Comparison of ENCODE assay signal across 11 cellular contexts in genomic region chr10:71988895-71989294, GRCh38. TPM values are rescaled to one million over a fixed set of nuclear protein-coding genes. Genes with fewer than 3 reads are reported as not detected.
DNase-seq lines count a peak whose midpoint lies in the region; ATAC-seq, FAIRE-seq and TF ChIP-seq lines count a peak whose summit lies in the region.
"Not testable (repeated sequence)": the region's sequence is repeated elsewhere in the genome, so short reads cannot be mapped to it uniquely, and the experiment has no call there.
"Had no signal": no experiment of that assay in that cellular context is flagged by ENCODE, and none has a peak within 500 bp of the region (broad histone marks: within the 10 kb centered on the region; RNA-seq: fewer than 3 reads in every experiment).

No MANE protein-coding gene starts in this region.

- not testable (repeated sequence) for ATAC-seq in body of pancreas, HepG2

- H3K36me3 Mint-ChIP-seq in activated T-helper 1 cell treated with anti-CD3 and anti-CD28 coated beads, Interleukin-12 subunit alpha, Interleukin-12 subunit beta, Interleukin-2, Interleukin-4 antibody, amounts not matched to agents 30 ng/mL and 10 ng/mL and 1 ng/mL, durations not matched to agents 14 hours and 24 hours and 36 hours (ENCODE audit: low read depth); chondrocyte (ENCODE audit: low read depth): not testable (repeated sequence)

- H3K4me1 ChIP-seq in body of pancreas (peaks cover 39% of the 10 kb centered on the region), endothelial cell of umbilical vein (ENCODE audit: control insufficient read depth, extremely low read depth, insufficient read depth, low read length) (peaks cover 17% of the 10 kb centered on the region), HepG2 (ENCODE audit: insufficient read depth, low read length) (peaks cover 54% of the 10 kb centered on the region), tibial nerve (peaks cover 11 to 94% (median 48%) of the 10 kb centered on the region in 4 donors)

- DNase-seq in activated T-helper 1 cell treated with anti-CD3 and anti-CD28 coated beads, Interleukin-12 subunit alpha, Interleukin-12 subunit beta, Interleukin-2, Interleukin-4 antibody, amounts not matched to agents 30 ng/mL and 10 ng/mL and 1 ng/mL, durations not matched to agents 14 hours and 24 hours and 36 hours (ENCODE audit: low spot score); body of pancreas; chondrocyte (ENCODE audit: low spot score); endothelial cell of umbilical vein (ENCODE audit: low read depth, low spot score); HepG2 (ENCODE audit: low spot score); substantia nigra (lab: John Stamatoyannopoulos, UW): not testable (repeated sequence)
- DNase-seq in tibial nerve (ENCODE audit: low spot score in 2 of 2): peak in 1 of 2 donors; percentile 9

- peak; percentile 15 for FAIRE-seq in endothelial cell of umbilical vein (lab: Jason Lieb, UNC)
- FAIRE-seq in HepG2 (lab: Jason Lieb, UNC): not testable (repeated sequence)

- not testable (repeated sequence) for H3K4me1 Mint-ChIP-seq in activated T-helper 1 cell treated with anti-CD3 and anti-CD28 coated beads, Interleukin-12 subunit alpha, Interleukin-12 subunit beta, Interleukin-2, Interleukin-4 antibody, amounts not matched to agents 30 ng/mL and 10 ng/mL and 1 ng/mL, durations not matched to agents 14 hours and 24 hours and 36 hours (ENCODE audit: low read depth)
- H3K4me1 Mint-ChIP-seq in chondrocyte (ENCODE audit: low read depth): peaks cover 66% of the 10 kb centered on the region

- H3K27ac ChIP-seq in body of pancreas (peak overlapping the region in 3 of 4 donors; percentile 38 to 84 (median 81)), substantia nigra (ENCODE audit: low read depth, low read length, poor library complexity, severe bottlenecking) (peak overlapping the region; percentile 97), tibial nerve (peak overlapping the region in 3 of 4 donors; percentile 22 to 99 (median 98))
- not testable (repeated sequence) for H3K27ac ChIP-seq in endothelial cell of umbilical vein (ENCODE audit: insufficient read depth, low read depth, low read length); HepG2 (ENCODE audit: extremely low read length, insufficient read depth, low read length)

- POLR2A ChIA-PET in endothelial cell of umbilical vein (lab: Charles Lee): not testable (repeated sequence)
- POLR2A ChIA-PET in HepG2 (lab: Yijun Ruan, JAX): interaction anchor here (1.2 kb wide), 1 partner anchor 42 kb away, joined by 3 read pairs; no protein-coding TSS in a partner anchor

- H3K9me3 ChIP-seq in body of pancreas; endothelial cell of umbilical vein (replicated peaks; ENCODE audit: control insufficient read depth, insufficient read depth, low read length); HepG2 (ENCODE audit: low read length); tibial nerve: not testable (repeated sequence)

- not testable (repeated sequence) for H3K27me3 Mint-ChIP-seq in activated T-helper 1 cell treated with anti-CD3 and anti-CD28 coated beads, Interleukin-12 subunit alpha, Interleukin-12 subunit beta, Interleukin-2, Interleukin-4 antibody, amounts not matched to agents 30 ng/mL and 10 ng/mL and 1 ng/mL, durations not matched to agents 14 hours and 24 hours and 36 hours (ENCODE audit: insufficient read depth); chondrocyte (ENCODE audit: low read depth)

- H3K4me3 Mint-ChIP-seq in activated T-helper 1 cell treated with anti-CD3 and anti-CD28 coated beads, Interleukin-12 subunit alpha, Interleukin-12 subunit beta, Interleukin-2, Interleukin-4 antibody, amounts not matched to agents 30 ng/mL and 10 ng/mL and 1 ng/mL, durations not matched to agents 14 hours and 24 hours and 36 hours; chondrocyte (ENCODE audit: unreplicated experiment): not testable (repeated sequence)

- H3K27ac Mint-ChIP-seq in activated T-helper 1 cell treated with anti-CD3 and anti-CD28 coated beads, Interleukin-12 subunit alpha, Interleukin-12 subunit beta, Interleukin-2, Interleukin-4 antibody, amounts not matched to agents 30 ng/mL and 10 ng/mL and 1 ng/mL, durations not matched to agents 14 hours and 24 hours and 36 hours: peak overlapping the region; percentile 61
- peak overlapping the region; percentile 50 for H3K27ac Mint-ChIP-seq in chondrocyte (ENCODE audit: unreplicated experiment)

- not testable (repeated sequence) for BruUV-seq in endothelial cell of umbilical vein (replicated peaks; lab: Mats Ljungman, UMichigan); HepG2 (replicated peaks; lab: Mats Ljungman, UMichigan)

- TF ChIP-seq CTCF in body of pancreas (IDR thresholded peaks at IDR 0.05); chondrocyte (IDR thresholded peaks at IDR 0.05); endothelial cell of umbilical vein (IDR thresholded peaks at IDR 0.05; ENCODE audit: extremely low read depth in 1 of 2, insufficient read depth in 1 of 2, low read depth in 1 of 2, low read length in 2 of 2); HepG2 (CRISPR knock-in tag; IDR thresholded peaks at IDR 0.05); tibial nerve (IDR thresholded peaks at IDR 0.05): not testable (repeated sequence)

- not testable (repeated sequence) for H2AFZ ChIP-seq in endothelial cell of umbilical vein (ENCODE audit: low read depth, low read length); HepG2 (ENCODE audit: low read length)

- not testable (repeated sequence) for TF ChIP-seq EP300 in HepG2 (IDR thresholded peaks at IDR 0.05; ENCODE audit: low read depth in 2 of 2, low read length in 2 of 2); HepG2 (CRISPR knock-in tag; IDR thresholded peaks at IDR 0.05; ENCODE audit: borderline replicate concordance); tibial nerve (IDR thresholded peaks at IDR 0.05)

- H3K27me3 ChIP-seq in body of pancreas; endothelial cell of umbilical vein (ENCODE audit: control insufficient read depth in 2 of 2, insufficient read depth in 2 of 2, low read length in 2 of 2); HepG2 (ENCODE audit: control insufficient read depth in 1 of 2, insufficient read depth in 2 of 2, low read length in 2 of 2); tibial nerve: not testable (repeated sequence)

- in situ Hi-C loops in HepG2 (cut with HindIII; ENCODE audit: extremely low pct_ligation_motif_present, low pct_unique_long_range_greater_than_20kb): not testable (repeated sequence)

- H3K79me2 ChIP-seq in endothelial cell of umbilical vein (ENCODE audit: control insufficient read depth, insufficient read depth, low read length): not testable (repeated sequence)
- peaks cover 63% of the 10 kb centered on the region for H3K79me2 ChIP-seq in HepG2 (ENCODE audit: insufficient read depth, low read length)

- H3K4me2 ChIP-seq in endothelial cell of umbilical vein (ENCODE audit: insufficient read depth, low read length); HepG2 (ENCODE audit: low read depth, low read length): not testable (repeated sequence)

- not testable (repeated sequence) for TF ChIP-seq RAD21 in HepG2 (CRISPR knock-in tag; IDR thresholded peaks at IDR 0.05)

- intact Hi-C loops in activated T-helper 1 cell treated with anti-CD3 and anti-CD28 coated beads, Interleukin-12 subunit alpha, Interleukin-12 subunit beta, Interleukin-2, Interleukin-4 antibody, amounts not matched to agents 30 ng/mL and 10 ng/mL and 1 ng/mL, durations not matched to agents 14 hours and 24 hours and 36 hours (cut with micrococcal nuclease); body of pancreas (cut with DNase I); endothelial cell of umbilical vein (cut with micrococcal nuclease); HepG2 (cut with micrococcal nuclease; ENCODE audit: unreplicated experiment): not testable (repeated sequence)

- dilution Hi-C loops in endothelial cell of umbilical vein (cut with MboI; ENCODE audit: extremely low pct_ligation_motif_present, low sequenced_read_pairs): not testable (repeated sequence)

- not testable (repeated sequence) for H3K9me1 ChIP-seq in endothelial cell of umbilical vein (replicated peaks; ENCODE audit: control insufficient read depth, extremely low read depth, insufficient read depth, low read length)

- H3K36me3 ChIP-seq in body of pancreas (replicated peaks in 1 of 2; ENCODE audit: insufficient read depth in 1 of 2, low read depth in 2 of 2); endothelial cell of umbilical vein (ENCODE audit: control insufficient read depth in 2 of 2, extremely low read depth in 1 of 2, insufficient read depth in 2 of 2, low read length in 2 of 2); HepG2 (replicated peaks in 1 of 2; ENCODE audit: control insufficient read depth in 1 of 2, insufficient read depth in 2 of 2, low read length in 2 of 2); tibial nerve: not testable (repeated sequence)

- not testable (repeated sequence) for H3K9me3 Mint-ChIP-seq in activated T-helper 1 cell treated with anti-CD3 and anti-CD28 coated beads, Interleukin-12 subunit alpha, Interleukin-12 subunit beta, Interleukin-2, Interleukin-4 antibody, amounts not matched to agents 30 ng/mL and 10 ng/mL and 1 ng/mL, durations not matched to agents 14 hours and 24 hours and 36 hours; chondrocyte (ENCODE audit: low read depth)

- not testable (repeated sequence) for H4K20me1 ChIP-seq in endothelial cell of umbilical vein (replicated peaks; ENCODE audit: control insufficient read depth, extremely low read depth, insufficient read depth, low read length); HepG2 (ENCODE audit: insufficient read depth, low read length)

- H3K9ac ChIP-seq in endothelial cell of umbilical vein (replicated peaks; ENCODE audit: extremely low read depth, insufficient read depth, low read length); HepG2 (ENCODE audit: insufficient read depth, low read depth, low read length): not testable (repeated sequence)

- not testable (repeated sequence) for H3K4me3 ChIP-seq in body of pancreas; endothelial cell of umbilical vein (replicated peaks in 1 of 3; ENCODE audit: insufficient read depth in 1 of 3, low read depth in 1 of 3, low read length in 3 of 3); HepG2 (replicated peaks in 1 of 3; ENCODE audit: insufficient read depth in 1 of 3, low read depth in 2 of 3, low read length in 3 of 3); tibial nerve

- TF ChIP-seq POLR2A in body of pancreas (IDR thresholded peaks at IDR 0.05); endothelial cell of umbilical vein (IDR thresholded peaks at IDR 0.05; ENCODE audit: low read depth, low read length); HepG2 (IDR thresholded peaks at IDR 0.05; ENCODE audit: insufficient read depth in 1 of 2, low read depth in 2 of 2, low read length in 2 of 2); tibial nerve (IDR thresholded peaks at IDR 0.05): not testable (repeated sequence)

- WGBS in body of pancreas, 2 donors: 71 to 87% methylated on average over 6 of the region's 6 CpGs
- WGBS in HepG2 (ENCODE audit: low lambda C conversion rate): 95% methylated on average over 6 of the region's 6 CpGs
- WGBS in tibial nerve, 2 donors: 87 to 89% methylated on average over 6 of the region's 6 CpGs

- CTCF ChIA-PET in endothelial cell of umbilical vein (lab: Charles Lee); HepG2 (lab: Yijun Ruan, JAX; ENCODE audit: low intra/inter-chr PET ratio, low total read pairs): not testable (repeated sequence)

RNA-seq across cellular contexts. Expression of gene CHST3, which starts 24.7 kb away (rescaled TPM):
- 0.16 and 0.22 TPM in 2 replicates for total RNA-seq in activated T-helper 1 cell treated with anti-CD3 and anti-CD28 coated beads, Interleukin-12 subunit alpha, Interleukin-12 subunit beta, Interleukin-2, Interleukin-4 antibody, amounts not matched to agents 30 ng/mL and 10 ng/mL and 1 ng/mL, durations not matched to agents 14 hours and 24 hours and 36 hours
- total RNA-seq in body of pancreas (10 to 100 TPM in 1 of 2 donors, 1 to 10 TPM in 1; 8.6 to 19.4 TPM), chondrocyte (43.9 to 65.4 TPM (median 63.2 TPM) in 3 replicates), endothelial cell of umbilical vein (10.0 and 11.5 TPM in 2 replicates), HepG2 (2016; rRNA removed; fragmentation: Illumina TruSeq; extraction: Trizol) (13.4 and 18.7 TPM in 2 replicates), tibial nerve (10 to 100 TPM; 41.2 to 56.4 (median 47.4) TPM)
- polyA plus RNA-seq in endothelial cell of umbilical vein (5.5 and 6.0 TPM in 2 replicates), HepG2 (2011; rRNA removed) (7.2 and 8.1 TPM in 2 replicates)
- polyA plus RNA-seq in endothelial cell of umbilical vein (2011; cell fraction: cytosol; rRNA removed): 5.4 and 5.5 TPM in 2 replicates
- 4.6 TPM in 2 replicates for polyA plus RNA-seq in endothelial cell of umbilical vein (2011; cell fraction: nucleus; rRNA removed)
- 6.2 and 6.4 TPM in 2 replicates for polyA plus RNA-seq in endothelial cell of umbilical vein (2012)
- polyA minus RNA-seq in endothelial cell of umbilical vein: 11.7 and 12.7 TPM in 2 replicates
- 10.8 TPM for polyA minus RNA-seq in endothelial cell of umbilical vein (2011; cell fraction: cytosol; rRNA and poly(A)+ RNA removed)
- polyA minus RNA-seq in endothelial cell of umbilical vein (2011; cell fraction: nucleus; rRNA and poly(A)+ RNA removed): 4.2 and 4.7 TPM in 2 replicates
- total RNA-seq in HepG2 (2016; cell fraction: cytosol; rRNA removed; fragmentation: Illumina TruSeq; extraction: Trizol; ENCODE audit: low read depth): 1.8 and 1.9 TPM in 2 replicates
- 12.3 and 17.7 TPM in 2 replicates for total RNA-seq in HepG2 (2016; cell fraction: insoluble cytoplasmic fraction; rRNA removed; fragmentation: Illumina TruSeq; extraction: Trizol)
- total RNA-seq in HepG2 (2016; cell fraction: membrane; rRNA removed; fragmentation: Illumina TruSeq; extraction: Trizol): 7.4 and 7.7 TPM in 2 replicates
- 18.2 and 22.8 TPM in 2 replicates for total RNA-seq in HepG2 (2016; cell fraction: nucleus; rRNA removed; fragmentation: Illumina TruSeq; extraction: Trizol)
- polyA plus RNA-seq in HepG2 (2011; cell fraction: cytosol; rRNA removed): 6.1 and 6.3 TPM in 2 replicates
- polyA plus RNA-seq in HepG2 (2011; cell fraction: nucleus; rRNA removed): 9.2 and 10.1 TPM in 2 replicates
- polyA plus RNA-seq in HepG2 (2012): 4.5 and 6.1 TPM in 2 replicates
- polyA plus RNA-seq in HepG2 (2016; cell fraction: cytosol; fragmentation: Illumina TruSeq; extraction: Trizol; ENCODE audit: low read depth): 1.2 and 1.3 TPM in 2 replicates
- polyA plus RNA-seq in HepG2 (2016; cell fraction: insoluble cytoplasmic fraction; fragmentation: Illumina TruSeq; extraction: Trizol; ENCODE audit: low read depth): 8.1 and 9.2 TPM in 2 replicates
- polyA plus RNA-seq in HepG2 (2016; cell fraction: membrane; fragmentation: Illumina TruSeq; extraction: Trizol; ENCODE audit: low read depth): 2.9 and 3.3 TPM in 2 replicates
- polyA plus RNA-seq in HepG2 (2016; cell fraction: nucleus; fragmentation: Illumina TruSeq; extraction: Trizol; ENCODE audit: insufficient read depth, low read depth): 25.5 and 27.0 TPM in 2 replicates
- polyA minus RNA-seq in HepG2 (2011; rRNA and poly(A)+ RNA removed; ENCODE audit: low replicate concordance): 22.4 and 23.3 TPM in 2 replicates
- 9.6 TPM in 2 replicates for polyA minus RNA-seq in HepG2 (2011; cell fraction: cytosol; rRNA and poly(A)+ RNA removed)
- polyA minus RNA-seq in HepG2 (2011; cell fraction: nucleus; rRNA and poly(A)+ RNA removed): 9.7 and 10.7 TPM in 2 replicates
- total RNA-seq: CD4-positive, alpha-beta memory T cell; CD4-positive, CD25-positive, alpha-beta regulatory T cell had no signal
- polyA plus RNA-seq: CD14-positive monocyte; CD4-positive, alpha-beta memory T cell; CD4-positive, CD25-positive, alpha-beta regulatory T cell; CD8-positive, alpha-beta memory T cell had no signal
